ENCODE assay signal across 8 cellular contexts in genomic region chr6:158518196-158519127, GRCh38. TPM values are rescaled to one million over a fixed set of nuclear protein-coding genes. Genes with fewer than 3 reads are reported as not detected.
DNase-seq lines count a peak whose midpoint lies in the region; ATAC-seq and TF ChIP-seq lines count a peak whose summit lies in the region.

No MANE protein-coding gene starts in this region.

- DNase-seq in DMS53 treated with DMSO at 0.1 percent for 48 hours (lab: John Stamatoyannopoulos, UW; ENCODE audit: unreplicated experiment) (peak; percentile 37), HS-5 (ENCODE audit: low read depth) (peak; percentile 42), NT2/D1 (ENCODE audit: low read depth, low spot score) (peak; percentile 71), fibroblast of lung (ENCODE audit: low read depth in 2 of 2) (peak; percentile 72 to 80), nephron progenitor cell (peak; percentile 45), tibial nerve (ENCODE audit: low spot score in 2 of 2) (peak in 1 of 2 donors; percentile 23)
- peak; percentile 40 for DNase-seq in activated T-cell treated with anti-CD3 and anti-CD28 coated beads, Interleukin-2, amount 50 U/mL, for 4 hours

- no peaks in the 10 kb centered on the region for H3K4me1 ChIP-seq in NT2/D1 (ENCODE audit: insufficient read depth, insufficient read length)
- no peaks in the 10 kb centered on the region for H3K4me1 ChIP-seq in fibroblast of lung (ENCODE audit: control insufficient read depth, extremely low read depth, insufficient read depth, low read length)
- H3K4me1 ChIP-seq in tibial nerve: peaks cover 0 to 22% (median 7%) of the 10 kb centered on the region in 4 donors

- 5 to 9% methylated on average over 18 of the region's 18 CpGs for WGBS in tibial nerve, 2 donors

- peak overlapping the region; percentile 38 for H3K9ac ChIP-seq in NT2/D1 (ENCODE audit: insufficient read length, low read depth)
- H3K9ac ChIP-seq in fibroblast of lung (ENCODE audit: insufficient read depth, low read length): no peak overlapping the region

- peaks cover 40% of the 10 kb centered on the region for H3K4me1 Mint-ChIP-seq in activated T-cell treated with anti-CD3 and anti-CD28 coated beads, Interleukin-2, amount 50 U/mL, for 4 hours (ENCODE audit: low read depth)
- peaks cover 18% of the 10 kb centered on the region for H3K4me1 Mint-ChIP-seq in nephron progenitor cell

- H3K27ac ChIP-seq in fibroblast of lung (ENCODE audit: insufficient read depth, low read length): no peak overlapping the region
- no peak overlapping the region for H3K27ac ChIP-seq in tibial nerve

- H4K20me1 ChIP-seq in fibroblast of lung (ENCODE audit: control insufficient read depth, extremely low read depth, insufficient read depth, low read length): no peaks in the 10 kb centered on the region

- H3K9me3 Mint-ChIP-seq in activated T-cell treated with anti-CD3 and anti-CD28 coated beads, Interleukin-2, amount 50 U/mL, for 4 hours: no peaks in the 10 kb centered on the region
- peaks cover 5% of the 10 kb centered on the region for H3K9me3 Mint-ChIP-seq in nephron progenitor cell

- H3K27ac Mint-ChIP-seq in nephron progenitor cell: peak overlapping the region; percentile 33

- no peak for TF ChIP-seq POLR2A in tibial nerve (IDR thresholded peaks at IDR 0.05)

- H3K79me2 ChIP-seq in fibroblast of lung (ENCODE audit: control insufficient read depth, insufficient read depth, low read length): no peaks in the 10 kb centered on the region

- H3K36me3 ChIP-seq in NT2/D1 (ENCODE audit: insufficient read depth, insufficient read length, low read length): no peaks in the 10 kb centered on the region
- no peaks in the 10 kb centered on the region for H3K36me3 ChIP-seq in fibroblast of lung (ENCODE audit: control insufficient read depth, insufficient read depth, low read length)
- peaks cover 0 to 3% (median 0%) of the 10 kb centered on the region in 3 donors for H3K36me3 ChIP-seq in tibial nerve

- peak overlapping the region; percentile 74 for H3K4me3 Mint-ChIP-seq in activated T-cell treated with anti-CD3 and anti-CD28 coated beads, Interleukin-2, amount 50 U/mL, for 4 hours
- peak overlapping the region; percentile 81 for H3K4me3 Mint-ChIP-seq in nephron progenitor cell

- peaks cover 14% of the 10 kb centered on the region for H3K27me3 Mint-ChIP-seq in activated T-cell treated with anti-CD3 and anti-CD28 coated beads, Interleukin-2, amount 50 U/mL, for 4 hours (ENCODE audit: low read depth)
- H3K27me3 Mint-ChIP-seq in nephron progenitor cell (ENCODE audit: low read depth, poor library complexity): peaks cover 18% of the 10 kb centered on the region

- no peaks in the 10 kb centered on the region for H3K9me3 ChIP-seq in NT2/D1 (ENCODE audit: insufficient read depth, low read length)
- H3K9me3 ChIP-seq in fibroblast of lung (ENCODE audit: control insufficient read depth, insufficient read depth, low read depth, low read length): no peaks in the 10 kb centered on the region
- no peaks in the 10 kb centered on the region for H3K9me3 ChIP-seq in tibial nerve

- H3K36me3 Mint-ChIP-seq in activated T-cell treated with anti-CD3 and anti-CD28 coated beads, Interleukin-2, amount 50 U/mL, for 4 hours (ENCODE audit: insufficient read depth): no peaks in the 10 kb centered on the region
- H3K36me3 Mint-ChIP-seq in nephron progenitor cell (ENCODE audit: low read depth): peaks cover 8% of the 10 kb centered on the region

- peak; percentile 72 for ATAC-seq in GM21390 (IDR thresholded peaks at IDR 0.05; ENCODE audit: unreplicated experiment)
- peak; percentile 92 to 94 for ATAC-seq in activated T-cell treated with anti-CD3 and anti-CD28 coated beads, Interleukin-2, amount 50 U/mL, for 4 hours

- TF ChIP-seq CTCF in fibroblast of lung (conservative IDR thresholded peaks at IDR 0.05 in 1 of 2, IDR thresholded peaks at IDR 0.05 in 1 of 2; ENCODE audit: low read depth in 1 of 2, low read length in 2 of 2) (peak; percentile 65 to 71), nephron progenitor cell (IDR thresholded peaks at IDR 0.05) (peak; percentile 45), tibial nerve (IDR thresholded peaks at IDR 0.05) (peak; percentile 22 to 46 (median 29))

- peak overlapping the region; percentile 78 for H2AFZ ChIP-seq in fibroblast of lung (ENCODE audit: low read length)

- peak overlapping the region; percentile 92 for H3K4me2 ChIP-seq in fibroblast of lung (ENCODE audit: extremely low read depth, insufficient read depth, low read length)

- H3K4me3 ChIP-seq in NT2/D1 (ENCODE audit: insufficient read length, low read depth) (peak overlapping the region; percentile 24), fibroblast of lung (replicated peaks in 1 of 4; ENCODE audit: control extremely low read depth in 1 of 4, insufficient read depth in 1 of 4, low read depth in 3 of 4, low read length in 4 of 4) (peak overlapping the region; percentile 44 to 49 (median 48)), tibial nerve (no peak overlapping the region)

- H3K27me3 ChIP-seq in NT2/D1 (ENCODE audit: insufficient read depth, insufficient read length): no peaks in the 10 kb centered on the region
- peaks cover 7% of the 10 kb centered on the region for H3K27me3 ChIP-seq in fibroblast of lung (ENCODE audit: control insufficient read depth, insufficient read depth, low read length)
- peaks cover 0 to 50% of the 10 kb centered on the region in 2 donors for H3K27me3 ChIP-seq in tibial nerve

- no peak for TF ChIP-seq EP300 in tibial nerve (IDR thresholded peaks at IDR 0.05)

RNA-seq across cellular contexts. Expression of gene TMEM181, which starts 41.4 kb away (rescaled TPM):
- 10 to 100 TPM; 11.4 to 13.2 (median 12.0) TPM for total RNA-seq in activated T-cell treated with anti-CD3 and anti-CD28 coated beads, Interleukin-2, amount 50 U/mL, for 4 hours
- total RNA-seq in fibroblast of lung (36.0 and 37.2 TPM in 2 replicates), tibial nerve (10 to 100 TPM; 14.1 to 19.0 (median 17.8) TPM)
- 27.4 and 35.6 TPM in 2 replicates for polyA plus RNA-seq in fibroblast of lung
- 17.8 and 23.1 TPM in 2 replicates for polyA plus RNA-seq in fibroblast of lung (2012)
- polyA minus RNA-seq in fibroblast of lung (ENCODE audit: low replicate concordance): 13.2 and 18.2 TPM in 2 replicates

Comparison
In these comparisons a context has a peak if more than half of its experiments do, and no peak if none do; other contexts are left out.
1. H3K4me3 ChIP-seq: peak in NT2/D1 (single experiment) and fibroblast of lung (4 of 4); none in tibial nerve (0 of 4).
2. Peak in every context shown above with its lines, with median percentiles within 50 percentile points of each other: CTCF ChIP-seq.